Comparison of ENCODE assay signal across 20 cellular contexts in genomic region chr5:74304536-74304935, GRCh38.
"Had no signal": no experiment of that assay in that cellular context is flagged by ENCODE, and none has a peak within 500 bp of the region (broad histone marks: within the 10 kb centered on the region; RNA-seq: fewer than 3 reads in every experiment).

No MANE protein-coding gene starts in this region.

- ATAC-seq: activated CD8-positive, alpha-beta memory T cell treated with anti-CD3 and anti-CD28 coated beads, Interleukin-2, amount 10 ng/mL, durations not matched to agents 7 days and 5 days; activated T-cell treated with anti-CD3 and anti-CD28 coated beads, Interleukin-2, amount 50 U/mL, for 4 hours; PC-3; T-helper 17 cell had no signal

- DNase-seq: activated B cell treated with CpG ODN at 0.5 μM for 24 hours; activated CD4-positive, alpha-beta T cell treated with anti-CD3 and anti-CD28 coated beads for 1 hour; activated CD4-positive, alpha-beta T cell treated with anti-CD3 and anti-CD28 coated beads, Interleukin-2, amount 10 ng/mL, durations not matched to agents 24 days and 14 days; activated CD4-positive, alpha-beta T cell treated with anti-CD3 and anti-CD28 coated beads, Interleukin-2, amount 50 U/mL, for 48 hours; activated CD8-positive, alpha-beta memory T cell treated with anti-CD3 and anti-CD28 coated beads, Interleukin-2, amount 10 ng/mL, durations not matched to agents 7 days and 5 days; activated effector memory CD4-positive, alpha-beta T cell treated with anti-CD3 and anti-CD28 coated beads, Interleukin-2, amount 50 U/mL, for 16 hours; activated naive CD4-positive, alpha-beta T cell treated with anti-CD3 and anti-CD28 coated beads for 36 hours; activated naive CD8-positive, alpha-beta T cell treated with anti-CD3 and anti-CD28 coated beads for 36 hours; activated T-cell treated with anti-CD3 and anti-CD28 coated beads, Interleukin-2, amount 50 U/mL, for 4 hours; cerebellar nuclear complex; KG1; NCI-H1048; NCI-H146; NCI-H2029; NCI-H2107; NCI-H510A treated with DMSO at 0.1 percent for 48 hours; PC-3; SHP77; T-helper 17 cell; T-helper 9 cell had no signal
